12 cellular contexts compared by ENCODE assay signal in the genomic region with DNA sequence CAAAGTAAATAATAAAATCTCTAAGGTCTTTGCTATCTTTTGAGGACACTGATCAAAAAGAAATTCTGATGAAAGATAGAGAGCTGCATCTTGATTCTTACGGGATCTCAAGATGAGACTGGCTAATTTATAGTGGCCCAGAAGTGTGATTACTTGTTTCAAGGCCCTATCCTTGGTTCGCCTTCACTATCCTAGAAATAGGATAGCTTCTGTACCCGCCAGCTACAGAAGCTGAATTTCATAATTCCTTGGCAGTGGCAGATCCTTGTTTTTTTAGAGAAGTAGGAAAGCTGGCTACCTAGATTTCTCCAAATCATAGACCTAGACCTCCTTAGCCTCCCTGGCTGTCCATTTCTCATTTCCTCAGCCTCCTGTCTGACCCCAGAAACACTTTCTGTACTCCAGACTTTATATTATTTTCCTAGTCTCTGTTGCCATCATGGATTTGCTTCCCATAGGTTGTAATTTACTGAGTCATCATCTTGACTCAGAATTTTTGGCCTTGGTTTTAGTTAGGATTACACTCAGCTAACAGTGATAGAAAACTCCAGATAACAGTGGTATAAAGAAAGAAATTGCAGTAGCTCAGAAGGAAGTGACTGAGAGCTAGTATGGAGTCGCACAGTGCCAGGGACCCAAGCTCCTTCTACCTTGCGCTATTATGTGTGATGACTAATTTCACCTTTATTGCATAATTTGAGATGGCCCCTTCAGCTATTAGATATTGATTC. TPM values are rescaled to one million over a fixed set of nuclear protein-coding genes. Genes with fewer than 3 reads are reported as not detected.
DNase-seq lines count a peak whose midpoint lies in the region; ATAC-seq and TF ChIP-seq lines count a peak whose summit lies in the region.
"Had no signal": no experiment of that assay in that cellular context is flagged by ENCODE, and none has a peak within 500 bp of the region (broad histone marks: within the 10 kb centered on the region; RNA-seq: fewer than 3 reads in every experiment).

No MANE protein-coding gene starts in this region.

- no peak for ATAC-seq in HG03095 (IDR thresholded peaks at IDR 0.05; ENCODE audit: unreplicated experiment)

- H3K27me3 ChIP-seq in A673 (replicated peaks; ENCODE audit: insufficient read depth, low read depth, low read length, poor library complexity), result no peaks in the 10 kb centered on the region
- no peaks in the 10 kb centered on the region for H3K27me3 ChIP-seq in H9 (ENCODE audit: insufficient read depth, low read length)

- WGBS in H9 (ENCODE audit: extremely low coverage, insufficient read length, low lambda C conversion rate), result no CpG with 5 or more reads among the region's 5 CpGs

- no peaks in the 10 kb centered on the region for H3K27me3 Mint-ChIP-seq in H9 (ENCODE audit: low read depth)

- H2AK5ac ChIP-seq in H9 (ENCODE audit: insufficient read length, low read length), result no peak overlapping the region

- peak overlapping the region in 2 of 3 experiments; percentile 5 to 58; a peak in 2 of 7 replicates for H3K27ac Mint-ChIP-seq in H9
- H3K27ac Mint-ChIP-seq: nephron had no signal

- H3K4me1 ChIP-seq in A673 (ENCODE audit: insufficient read depth, low read length, poor library complexity, severe bottlenecking), result peaks cover 4% of the 10 kb centered on the region
- H3K4me1 ChIP-seq in H9 (ENCODE audit: insufficient read depth, low read length), result peaks cover 5% of the 10 kb centered on the region

- no peak overlapping the region for H3K4ac ChIP-seq in H9 (ENCODE audit: low read depth, low read length)

- H4K8ac ChIP-seq in H9 (replicated peaks; ENCODE audit: insufficient read length, low read depth, low read length), result no peak overlapping the region

- H2BK12ac ChIP-seq in H9 (ENCODE audit: insufficient read length, low read depth, low read length), result no peak overlapping the region

- H2BK5ac ChIP-seq in H9 (ENCODE audit: insufficient read length, low read length), result no peak overlapping the region

- no peak overlapping the region for H2AFZ ChIP-seq in H9 (ENCODE audit: low read length)

- H3K56ac ChIP-seq in H9 (ENCODE audit: insufficient read length, low read depth, low read length), result no peak overlapping the region

- H4K91ac ChIP-seq in H9 (ENCODE audit: insufficient read length, low read depth, low read length), result no peak overlapping the region

- no peak overlapping the region for H3T11ph ChIP-seq in H9 (ENCODE audit: low read length)

- no peaks in the 10 kb centered on the region for H4K20me1 ChIP-seq in H9 (ENCODE audit: control insufficient read depth, insufficient read depth, insufficient read length)

- no peaks in the 10 kb centered on the region for H3K9me3 ChIP-seq in A673 (ENCODE audit: low read depth, low read length, poor library complexity, severe bottlenecking)
- H3K9me3 ChIP-seq in H9 (ENCODE audit: control insufficient read depth, low read depth, low read length), result no peaks in the 10 kb centered on the region

- H3K36me3 ChIP-seq in A673 (ENCODE audit: insufficient read depth, low read length, poor library complexity, severe bottlenecking), result no peaks in the 10 kb centered on the region

- POLR2A ChIA-PET in A673 (lab: Charles Lee; ENCODE audit: low non-redundant PET), result no interaction called here

- H3K9me3 Mint-ChIP-seq in H9, result no peaks in the 10 kb centered on the region; a peak in 1 of 5 replicates
- H3K9me3 Mint-ChIP-seq: nephron had no signal

- H3K27ac ChIP-seq in A673 (ENCODE audit: low read depth, low read length, poor library complexity, severe bottlenecking), result no peak overlapping the region
- H3K27ac ChIP-seq in H9 (ENCODE audit: insufficient read length, low read depth, low read length), result no peak overlapping the region

- no peak overlapping the region for H3K4me3 ChIP-seq in A673 (ENCODE audit: low read depth, low read length, poor library complexity, severe bottlenecking)

- BruUV-seq in A673 (replicated peaks; lab: Mats Ljungman, UMichigan), result no TSS peak

- DNase-seq in A673 (ENCODE audit: low spot score), result peak; percentile 12
- DNase-seq in H9, result no peak
- DNase-seq in astrocyte of the hippocampus (ENCODE audit: low read depth, low spot score), result peak; percentile 70
- DNase-seq in kidney tubule cell (ENCODE audit: low spot score), result peak; percentile 66
- no peak for DNase-seq in stimulated activated CD4-positive, alpha-beta T cell treated with anti-CD3 and anti-CD28 coated beads, Interleukin-4, amount 100 ng/mL, for 4 hours
- no peak for DNase-seq in activated effector memory CD4-positive, alpha-beta T cell treated with anti-CD3 and anti-CD28 coated beads, Interleukin-2, amount 50 U/mL, for 16 hours
- no peak for DNase-seq in NCI-H1105 treated with DMSO at 0.1 percent for 48 hours (lab: John Stamatoyannopoulos, UW)
- DNase-seq: activated naive CD4-positive, alpha-beta T cell treated with Interleukin-2 at 50 U/mL for 16 hours; COR-L47; NCI-H69 had no signal

- peaks cover 9 to 11% of the 10 kb centered on the region in 2 experiments for H3K4me1 Mint-ChIP-seq in H9
- H3K4me1 Mint-ChIP-seq: nephron had no signal

- H3K23ac ChIP-seq in H9 (ENCODE audit: insufficient read length, low read depth, low read length), result no peak overlapping the region

- no peak overlapping the region for H4K5ac ChIP-seq in H9 (ENCODE audit: insufficient read length, low read depth, low read length)

- H3K79me2 ChIP-seq in H9 (ENCODE audit: insufficient read depth, low read length), result peaks cover 25% of the 10 kb centered on the region; the same call in 1 of the 2 replicates

- TF ChIP-seq CTCF in A673 (conservative IDR thresholded peaks at IDR 0.05; ENCODE audit: low read depth, low read length) (no peak), H9 (conservative IDR thresholded peaks at IDR 0.05) (no peak)

- no peak overlapping the region for H3K9ac ChIP-seq in H9 (ENCODE audit: extremely low read depth, insufficient read length, low read length)

- intact Hi-C loops in A673 (cut with micrococcal nuclease; ENCODE audit: unreplicated experiment), result no loop called here

- H3K79me1 ChIP-seq in H9 (ENCODE audit: insufficient read depth, low read depth, low read length, poor library complexity, severe bottlenecking), result no peaks in the 10 kb centered on the region

- H2BK120ac ChIP-seq in H9 (ENCODE audit: low read depth, low read length, poor library complexity, severe bottlenecking), result no peak overlapping the region

- no peaks in the 10 kb centered on the region; a peak in 1 of 7 replicates for H3K36me3 Mint-ChIP-seq in H9 (ENCODE audit: insufficient read depth in 1 of 3, low read depth in 3 of 3)

- CTCF ChIA-PET in A673 (lab: Charles Lee), result no interaction called here

- no peak overlapping the region for H3K14ac ChIP-seq in H9 (ENCODE audit: insufficient read depth, low read length)

- H3K18ac ChIP-seq in H9 (ENCODE audit: insufficient read length, low read depth, low read length), result no peak overlapping the region

- no peak overlapping the region for H3K4me3 Mint-ChIP-seq in H9
- H3K4me3 Mint-ChIP-seq: nephron had no signal

- H3K23me2 ChIP-seq in H9 (ENCODE audit: insufficient read length, low read depth, low read length, poor library complexity, severe bottlenecking), result no peaks in the 10 kb centered on the region

- H2BK20ac ChIP-seq in H9 (ENCODE audit: low read depth, low read length, poor library complexity, severe bottlenecking), result no peak overlapping the region

- no peak overlapping the region for H3K4me2 ChIP-seq in H9 (ENCODE audit: insufficient read depth, insufficient read length, low read length)

- no peak overlapping the region for H2BK15ac ChIP-seq in H9 (ENCODE audit: low read depth, low read length)

RNA-seq across cellular contexts. Expression of a gene that starts 27.7 kb away (rescaled TPM):
- 52.0 and 52.7 TPM in 2 replicates for total RNA-seq in A673 (2021)
- total RNA-seq in H9 (2021), result 60.8 and 66.6 TPM in 2 replicates

Comparison
In these comparisons a context has a peak if more than half of its experiments do, and no peak if none do; other contexts are left out.
1. DNase-seq: peak in A673 (single experiment), astrocyte of the hippocampus (single experiment) and kidney tubule cell (single experiment); none in H9 (single experiment), stimulated activated CD4-positive, alpha-beta T cell treated with anti-CD3 and anti-CD28 coated beads, Interleukin-4, amount 100 ng/mL, for 4 hours (0 of 2), activated effector memory CD4-positive, alpha-beta T cell treated with anti-CD3 and anti-CD28 coated beads, Interleukin-2, amount 50 U/mL, for 16 hours (single experiment) and NCI-H1105 treated with DMSO at 0.1 percent for 48 hours (single experiment).